In the genomic region with DNA sequence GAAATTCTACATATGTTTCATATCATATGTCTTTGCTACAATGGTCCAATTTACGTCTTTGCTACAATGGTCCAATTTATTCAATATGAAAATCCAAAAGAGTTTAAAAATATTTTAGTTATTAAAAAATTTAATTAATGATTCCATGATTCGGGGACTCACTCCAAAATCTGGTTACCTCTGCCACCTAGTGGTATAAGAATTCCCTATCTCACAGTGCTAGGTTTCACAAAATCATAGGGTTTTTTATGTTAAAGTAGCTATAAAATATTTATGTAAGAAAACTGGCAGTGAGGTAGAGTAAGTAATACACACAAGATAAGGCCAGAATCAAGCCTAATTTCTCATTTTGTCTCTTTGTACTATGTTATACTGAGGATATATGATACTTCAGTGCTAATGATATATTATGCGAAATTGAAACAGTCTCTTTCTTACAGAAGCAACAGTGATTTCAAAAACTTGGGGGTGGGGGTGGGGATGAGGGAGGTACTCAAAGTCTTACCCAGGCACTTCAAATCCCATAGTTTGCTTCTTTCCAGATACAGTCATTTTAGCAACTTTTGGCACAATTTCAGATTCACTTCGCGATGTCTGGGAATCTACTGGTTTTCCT, we compare ENCODE assay signal across 9 cellular contexts. TPM values are rescaled to one million over a fixed set of nuclear protein-coding genes. Genes with fewer than 3 reads are reported as not detected.
DNase-seq lines count a peak whose midpoint lies in the region; TF ChIP-seq lines count a peak whose summit lies in the region.
"Had no signal": no experiment of that assay in that cellular context is flagged by ENCODE, and none has a peak within 500 bp of the region (broad histone marks: within the 10 kb centered on the region; RNA-seq: fewer than 3 reads in every experiment).

No MANE protein-coding gene starts in this region.

- no peak overlapping the region for H3K4me3 ChIP-seq in cardiac muscle cell
- H3K4me3 ChIP-seq in right atrium auricular region: no peak overlapping the region
- H3K4me3 ChIP-seq in Peyer's patch: no peak overlapping the region
- H3K4me3 ChIP-seq in fibroblast of villous mesenchyme (ENCODE audit: low read depth, low read length): no peak overlapping the region
- no peak overlapping the region for H3K4me3 ChIP-seq in transverse colon
- H3K4me3 ChIP-seq: skin epidermis had no signal

- TF ChIP-seq POLR2A in Peyer's patch (IDR thresholded peaks at IDR 0.05) (no peak), transverse colon (IDR thresholded peaks at IDR 0.05) (no peak)

- no peak for TF ChIP-seq EP300 in transverse colon (IDR thresholded peaks at IDR 0.05; ENCODE audit: low read depth)

- TF ChIP-seq CTCF in cardiac muscle cell (IDR thresholded peaks at IDR 0.05; ENCODE audit: low read depth, low read length) (peak; percentile 65), right atrium auricular region (IDR thresholded peaks at IDR 0.05) (peak in 1 of 2 donors; percentile 57), Peyer's patch (IDR thresholded peaks at IDR 0.05) (peak; percentile 29 to 55 (median 47)), fibroblast of villous mesenchyme (IDR thresholded peaks at IDR 0.05; ENCODE audit: insufficient read depth, low read depth, low read length) (peak; percentile 61), transverse colon (IDR thresholded peaks at IDR 0.05) (peak; percentile 37 to 50 (median 40))

- H3K36me3 ChIP-seq in cardiac muscle cell (no peaks in the 10 kb centered on the region), right atrium auricular region (peaks cover 9% of the 10 kb centered on the region), Peyer's patch (peaks cover 0 to 12% (median 0%) of the 10 kb centered on the region in 3 donors), transverse colon (peaks cover 0 to 7% (median 0%) of the 10 kb centered on the region in 4 donors)

- H3K27ac ChIP-seq in cardiac muscle cell: no peak overlapping the region
- H3K27ac ChIP-seq in right atrium auricular region: no peak overlapping the region
- H3K27ac ChIP-seq in Peyer's patch: no peak overlapping the region
- H3K27ac ChIP-seq in transverse colon: no peak overlapping the region
- H3K27ac ChIP-seq: skin epidermis had no signal

- H3K4me3 Mint-ChIP-seq in activated naive CD4-positive, alpha-beta T cell treated with anti-CD3 and anti-CD28 coated beads, Interleukin-2, amount 10 ng/mL, durations not matched to agents 7 days and 5 days: no peak overlapping the region

- no peak overlapping the region for H3K27ac Mint-ChIP-seq in activated naive CD4-positive, alpha-beta T cell treated with anti-CD3 and anti-CD28 coated beads, Interleukin-2, amount 10 ng/mL, durations not matched to agents 7 days and 5 days

- H3K27me3 Mint-ChIP-seq in activated naive CD4-positive, alpha-beta T cell treated with anti-CD3 and anti-CD28 coated beads, Interleukin-2, amount 10 ng/mL, durations not matched to agents 7 days and 5 days: no peaks in the 10 kb centered on the region

- H3K9me3 ChIP-seq in cardiac muscle cell (ENCODE audit: low read depth) (no peaks in the 10 kb centered on the region), right atrium auricular region (no peaks in the 10 kb centered on the region), Peyer's patch (no peaks in the 10 kb centered on the region), transverse colon (no peaks in the 10 kb centered on the region)

- H3K9me3 Mint-ChIP-seq in activated naive CD4-positive, alpha-beta T cell treated with anti-CD3 and anti-CD28 coated beads, Interleukin-2, amount 10 ng/mL, durations not matched to agents 7 days and 5 days: no peaks in the 10 kb centered on the region

- intact Hi-C loops in transverse colon (cut with DNase I; ENCODE audit: low total_unique reads): no loop called here

- H3K4me1 Mint-ChIP-seq in activated naive CD4-positive, alpha-beta T cell treated with anti-CD3 and anti-CD28 coated beads, Interleukin-2, amount 10 ng/mL, durations not matched to agents 7 days and 5 days: peaks cover 4% of the 10 kb centered on the region

- peak; percentile 23 to 38 for DNase-seq in cardiac muscle cell (ENCODE audit: low read depth in 1 of 2, low spot score in 1 of 2)
- no peak for DNase-seq in right atrium auricular region (ENCODE audit: low spot score)
- DNase-seq in Peyer's patch: no peak
- peak; percentile 29 for DNase-seq in fibroblast of villous mesenchyme (ENCODE audit: low read depth)
- DNase-seq in transverse colon: no peak
- DNase-seq in NCI-H1694 (lab: John Stamatoyannopoulos, UW): no peak
- DNase-seq in effector CD8-positive, alpha-beta T cell (lab: John Stamatoyannopoulos, UW): no peak
- DNase-seq in activated naive CD4-positive, alpha-beta T cell treated with anti-CD3 and anti-CD28 coated beads, Interleukin-2, amount 10 ng/mL, durations not matched to agents 7 days and 5 days: no peak

- H3K4me1 ChIP-seq in cardiac muscle cell (ENCODE audit: low read depth) (peaks cover 8% of the 10 kb centered on the region), right atrium auricular region (no peaks in the 10 kb centered on the region), Peyer's patch (no peaks in the 10 kb centered on the region), transverse colon (no peaks in the 10 kb centered on the region)

- H3K27me3 ChIP-seq in cardiac muscle cell: no peaks in the 10 kb centered on the region
- no peaks in the 10 kb centered on the region for H3K27me3 ChIP-seq in right atrium auricular region
- no peaks in the 10 kb centered on the region for H3K27me3 ChIP-seq in Peyer's patch
- no peaks in the 10 kb centered on the region for H3K27me3 ChIP-seq in transverse colon

- H3K36me3 Mint-ChIP-seq in activated naive CD4-positive, alpha-beta T cell treated with anti-CD3 and anti-CD28 coated beads, Interleukin-2, amount 10 ng/mL, durations not matched to agents 7 days and 5 days: peaks cover 13% of the 10 kb centered on the region

- CTCF ChIA-PET in activated naive CD4-positive, alpha-beta T cell treated with anti-CD3 and anti-CD28 coated beads, Interleukin-2, amount 10 ng/mL, durations not matched to agents 7 days and 5 days (lab: Charles Lee): interaction anchor here (0.8 to 1.0 kb wide), 4 partner anchors 9 to 1665 kb away, joined by 3 to 4 read pairs (median 3); no protein-coding TSS in a partner anchor

- in situ Hi-C loops in transverse colon (cut with MboI; ENCODE audit: low pct_ligation_motif_present in 1 of 4, low pct_unique_long_range_greater_than_20kb in 1 of 4, low sequenced_read_pairs in 3 of 4): no loop called here

- WGBS in transverse colon (ENCODE audit: low coverage in 1 of 2), 2 donors: 73 to 80% methylated on average over 5 of the region's 5 CpGs

RNA-seq across cellular contexts. Expression of a gene that starts 52.3 kb away (rescaled TPM):
- 76.6 and 98.9 TPM in 2 replicates for total RNA-seq in cardiac muscle cell
- polyA plus RNA-seq in cardiac muscle cell: 57.8 and 89.6 TPM in 2 replicates
- 10 to 100 TPM; 42.9 to 60.4 TPM for total RNA-seq in right atrium auricular region
- total RNA-seq in Peyer's patch: 10 to 100 TPM; 25.2 to 94.1 (median 37.5) TPM
- 76.7 and 114 TPM in 2 replicates for total RNA-seq in fibroblast of villous mesenchyme
- total RNA-seq in transverse colon: 10 to 100 TPM; 18.9 to 33.2 (median 27.1) TPM

RNA-seq across cellular contexts. Expression of a gene that starts 52.4 kb away (rescaled TPM):
- total RNA-seq in cardiac muscle cell (2.0 and 6.3 TPM in 2 replicates), right atrium auricular region (under 1 TPM in 1 of 2 donors, not detected in 1; 0.35 TPM), Peyer's patch (under 1 TPM in 2 of 4 donors, not detected in 2; 0.40 to 0.57 TPM), fibroblast of villous mesenchyme (0.32 TPM in 1 of 2 replicates, not detected in the other), transverse colon (1 to 10 TPM in 3 of 4 donors, not detected in 1; 1.1 to 2.9 (median 2.5) TPM)
- 0.72 and 2.1 TPM in 2 replicates for polyA plus RNA-seq in cardiac muscle cell

Comparison
In these comparisons a context has a peak if more than half of its experiments do, and no peak if none do; other contexts are left out.
1. DNase-seq: peak in cardiac muscle cell (2 of 2) and fibroblast of villous mesenchyme (single experiment); none in right atrium auricular region (single experiment), Peyer's patch (0 of 3), transverse colon (single experiment), NCI-H1694 (single experiment), effector CD8-positive, alpha-beta T cell (single experiment) and activated naive CD4-positive, alpha-beta T cell treated with anti-CD3 and anti-CD28 coated beads, Interleukin-2, amount 10 ng/mL, durations not matched to agents 7 days and 5 days (single experiment).